Comparison of ENCODE assay signal across 8 cellular contexts in the genomic region with DNA sequence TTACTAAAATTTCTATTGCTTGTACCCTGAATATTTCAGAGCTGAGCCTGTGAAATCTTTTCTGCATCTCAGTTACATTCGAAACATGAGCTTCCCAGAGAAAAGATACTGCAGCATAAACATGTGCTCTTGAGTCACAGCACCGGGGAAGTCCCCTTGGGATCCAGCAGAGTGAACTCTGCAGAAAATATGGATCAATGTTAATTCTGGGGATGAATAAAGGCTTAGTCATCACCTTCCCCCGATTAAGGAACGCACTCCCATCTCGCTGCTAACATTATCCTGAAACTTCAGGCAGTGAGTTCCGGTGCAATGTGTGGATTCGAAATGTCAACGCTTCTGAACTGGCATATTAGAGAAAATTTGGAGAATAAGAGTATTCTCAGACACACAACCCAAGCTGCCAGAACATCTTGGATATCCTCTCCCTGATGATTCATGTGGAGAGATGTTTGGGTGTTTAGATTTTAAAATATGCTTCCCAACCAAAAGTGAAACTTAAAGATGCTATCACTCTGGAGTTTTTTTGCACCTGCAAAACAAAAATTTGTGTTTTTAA.
DNase-seq lines count a peak whose midpoint lies in the region; ATAC-seq and TF ChIP-seq lines count a peak whose summit lies in the region.

No MANE protein-coding gene starts in this region.

- H3K9me3 ChIP-seq in sigmoid colon (no peaks in the 10 kb centered on the region), WERI-Rb-1 (ENCODE audit: severe bottlenecking) (no peaks in the 10 kb centered on the region)

- peak overlapping the region; percentile 46 for H3K4me3 ChIP-seq in fibroblast of villous mesenchyme (ENCODE audit: low read depth, low read length)
- H3K4me3 ChIP-seq in sigmoid colon = peak overlapping the region; percentile 11 to 36 (median 30)
- no peak overlapping the region for H3K4me3 ChIP-seq in WERI-Rb-1 (ENCODE audit: low read depth, low read length)

- H3K4me1 ChIP-seq in sigmoid colon = peaks cover 0 to 50% (median 47%) of the 10 kb centered on the region in 4 donors

- no peak for TF ChIP-seq POLR2A in sigmoid colon (IDR thresholded peaks at IDR 0.05)

- H3K36me3 ChIP-seq in sigmoid colon (peaks cover 0 to 21% (median 5%) of the 10 kb centered on the region in 4 donors), WERI-Rb-1 (no peaks in the 10 kb centered on the region; the same call in 1 of the 2 replicates)

- intact Hi-C loops in sigmoid colon (cut with DNase I) = loop anchor here (5.0 kb wide), 4 partner anchors 36 to 154 kb away; a partner anchor contains a TSS

- H3K27ac ChIP-seq in sigmoid colon = peak overlapping the region; percentile 79 to 84 (median 80)
- H3K27ac ChIP-seq in WERI-Rb-1 = no peak overlapping the region

- no peak for TF ChIP-seq EP300 in sigmoid colon (IDR thresholded peaks at IDR 0.05)

- TF ChIP-seq CTCF in fibroblast of villous mesenchyme (IDR thresholded peaks at IDR 0.05; ENCODE audit: insufficient read depth, low read depth, low read length) (no peak), sigmoid colon (IDR thresholded peaks at IDR 0.05) (no peak), WERI-Rb-1 (IDR thresholded peaks at IDR 0.05; ENCODE audit: low read depth, low read length) (no peak)

- ATAC-seq in HG02610 (IDR thresholded peaks at IDR 0.05; ENCODE audit: unreplicated experiment) = no peak
- ATAC-seq in GM19395 (IDR thresholded peaks at IDR 0.05; ENCODE audit: unreplicated experiment) = no peak

- WGBS in sigmoid colon, 2 donors = 29 to 42% methylated on average over 8 of the region's 8 CpGs

- DNase-seq in HCEC 1CT (peak; percentile 90), SW 1271 (lab: John Stamatoyannopoulos, UW) (peak; percentile 52 to 85), fibroblast of villous mesenchyme (ENCODE audit: low read depth) (peak; percentile 97), sigmoid colon (peak; percentile 85), GOT3 (lab: John Stamatoyannopoulos, UW) (no peak), WERI-Rb-1 (no peak)

- H3K27me3 ChIP-seq in sigmoid colon = no peaks in the 10 kb centered on the region
- no peaks in the 10 kb centered on the region for H3K27me3 ChIP-seq in WERI-Rb-1 (ENCODE audit: insufficient read depth, low read depth, severe bottlenecking)

Comparison
In these comparisons a context has a peak if more than half of its experiments do, and no peak if none do; other contexts are left out.
1. DNase-seq: peak in HCEC 1CT (single experiment), SW 1271 (2 of 2), fibroblast of villous mesenchyme (single experiment) and sigmoid colon (single experiment); none in GOT3 (single experiment) and WERI-Rb-1 (single experiment).